ENCODE assay signal across 1 cellular context in genomic region chr9:96217358-96217755, GRCh38.
TF ChIP-seq lines count a peak whose summit lies in the region.

No MANE protein-coding gene starts in this region.

TF ChIP-seq in SK-N-SH, 30 proteins besides CTCF, POLR2A, EP300 and RAD21 (continued from another document):
- TF ChIP-seq USF2 (IDR thresholded peaks at IDR 0.05; ENCODE audit: borderline replicate concordance, low read depth, low read length) (no peak), NFIC (IDR thresholded peaks at IDR 0.05; ENCODE audit: borderline replicate concordance) (no peak), IRF3 (IDR thresholded peaks at IDR 0.05; ENCODE audit: low read depth, low read length) (no peak), NRF1 (IDR thresholded peaks at IDR 0.05; ENCODE audit: low read depth, low read length) (no peak), TAF1 (IDR thresholded peaks at IDR 0.05; ENCODE audit: borderline replicate concordance, low read depth, low read length) (no peak), YY1 (IDR thresholded peaks at IDR 0.05; ENCODE audit: low read depth) (no peak), GATA2 (CRISPR knock-in tag; IDR thresholded peaks at IDR 0.05) (peak; percentile 94), FOXJ3 (CRISPR knock-in tag; IDR thresholded peaks at IDR 0.05) (peak; percentile 68), TCF12 (IDR thresholded peaks at IDR 0.05) (peak; percentile 64), CHD2 (IDR thresholded peaks at IDR 0.05; ENCODE audit: low read length, partially characterized antibody) (peak; percentile 92), SMC3 (IDR thresholded peaks at IDR 0.05; ENCODE audit: low read depth, low read length) (peak; percentile 32; the same call in 1 of the 2 replicates), PBX3 (IDR thresholded peaks at IDR 0.05) (no peak), JUND (IDR thresholded peaks at IDR 0.05) (no peak), ZBTB33 (IDR thresholded peaks at IDR 0.05; ENCODE audit: borderline replicate concordance, low read depth) (no peak), USF1 (IDR thresholded peaks at IDR 0.05; ENCODE audit: borderline replicate concordance, low read depth) (no peak), TEAD4 (IDR thresholded peaks at IDR 0.05; ENCODE audit: borderline replicate concordance, insufficient read depth) (0 out of 2 replicates have a peak, but pooled peaks have one; percentile 21), SIN3A (IDR thresholded peaks at IDR 0.05; ENCODE audit: borderline replicate concordance, low read depth, low read length) (no peak), GABPA (IDR thresholded peaks at IDR 0.05; ENCODE audit: low read depth) (no peak), FOSL2 (IDR thresholded peaks at IDR 0.05; ENCODE audit: borderline replicate concordance, low read depth) (no peak), EZH2phosphoT487 (IDR thresholded peaks at IDR 0.05; ENCODE audit: borderline replicate concordance, low read depth) (no peak), MEF2A (IDR thresholded peaks at IDR 0.05; ENCODE audit: borderline replicate concordance, low read depth) (no peak)
TF ChIP-seq in SK-N-SH: peak in this region for 7.
